Comparison of ENCODE assay signal across 19 cellular contexts in genomic region chrX:8607326-8607725, GRCh38.
DNase-seq lines count a peak whose midpoint lies in the region; TF ChIP-seq lines count a peak whose summit lies in the region.
"Had no signal": no experiment of that assay in that cellular context is flagged by ENCODE, and none has a peak within 500 bp of the region (broad histone marks: within the 10 kb centered on the region; RNA-seq: fewer than 3 reads in every experiment).

No MANE protein-coding gene starts in this region.

- DNase-seq in H4 (ENCODE audit: low spot score) (peak; percentile 40), T1000 (lab: John Stamatoyannopoulos, UW) (peak; percentile 4), fibroblast of lung (ENCODE audit: low read depth in 2 of 2) (peak; percentile 52 to 83), retinal pigment epithelial cell (ENCODE audit: low read depth) (peak; percentile 30), GM20000 (ENCODE audit: low spot score) (no peak), foreskin melanocyte (no peak), tibial artery (no peak), DMS79 (lab: John Stamatoyannopoulos, UW) (no peak)
- DNase-seq: activated CD4-positive, alpha-beta T cell treated with anti-CD3 and anti-CD28 coated beads, Interleukin-2, amount 10 ng/mL, durations not matched to agents 7 days and 5 days; esophagus squamous epithelium; H7; NCI-H1092; NCI-H748 treated with DMSO at 0.1 percent for 48 hours; sigmoid colon; stimulated activated CD4-positive, alpha-beta T cell treated with anti-CD3 and anti-CD28 coated beads, Interleukin-4, amount 100 ng/mL, for 1 hour had no signal

- no peaks in the 10 kb centered on the region for H4K20me1 ChIP-seq in fibroblast of lung (ENCODE audit: control insufficient read depth, extremely low read depth, insufficient read depth, low read length)

- no peaks in the 10 kb centered on the region for H3K9me3 ChIP-seq in fibroblast of lung (ENCODE audit: control insufficient read depth, insufficient read depth, low read depth, low read length)
- H3K9me3 ChIP-seq in tibial artery: peaks cover 0 to 16% (median 9%) of the 10 kb centered on the region in 3 donors
- H3K9me3 ChIP-seq: neutrophil had no signal

- H3K79me2 ChIP-seq in fibroblast of lung (ENCODE audit: control insufficient read depth, insufficient read depth, low read length): no peaks in the 10 kb centered on the region

- H3K9ac ChIP-seq in fibroblast of lung (ENCODE audit: insufficient read depth, low read length): no peak overlapping the region

- H3K4me2 ChIP-seq in fibroblast of lung (ENCODE audit: extremely low read depth, insufficient read depth, low read length): no peak overlapping the region

- H3K4me1 ChIP-seq in fibroblast of lung (ENCODE audit: control insufficient read depth, extremely low read depth, insufficient read depth, low read length) (no peaks in the 10 kb centered on the region), tibial artery (no peaks in the 10 kb centered on the region)
- H3K4me1 ChIP-seq: ascending aorta, esophagus squamous epithelium, sigmoid colon had no signal

- H2AFZ ChIP-seq in fibroblast of lung (ENCODE audit: low read length): no peak overlapping the region

- no peaks in the 10 kb centered on the region for H3K36me3 ChIP-seq in fibroblast of lung (ENCODE audit: control insufficient read depth, insufficient read depth, low read length)
- no peaks in the 10 kb centered on the region for H3K36me3 ChIP-seq in tibial artery
- H3K36me3 ChIP-seq: ascending aorta, esophagus squamous epithelium, neutrophil, sigmoid colon had no signal

- TF ChIP-seq CTCF in fibroblast of lung (conservative IDR thresholded peaks at IDR 0.05 in 1 of 2, IDR thresholded peaks at IDR 0.05 in 1 of 2; ENCODE audit: low read depth in 1 of 2, low read length in 2 of 2) (no peak), retinal pigment epithelial cell (conservative IDR thresholded peaks at IDR 0.05; ENCODE audit: low read depth, low read length) (no peak), GM20000 (IDR thresholded peaks at IDR 0.05; ENCODE audit: extremely low read depth, missing control alignments) (no peak), tibial artery (IDR thresholded peaks at IDR 0.05) (no peak)

- H3K27me3 ChIP-seq in fibroblast of lung (ENCODE audit: control insufficient read depth, insufficient read depth, low read length): no peaks in the 10 kb centered on the region
- no peaks in the 10 kb centered on the region for H3K27me3 ChIP-seq in tibial artery
- H3K27me3 ChIP-seq: ascending aorta, esophagus squamous epithelium, neutrophil, sigmoid colon had no signal

- intact Hi-C loops in tibial artery (cut with DNase I; ENCODE audit: low total_unique reads): no loop called here

- H3K27ac ChIP-seq in fibroblast of lung (ENCODE audit: insufficient read depth, low read length): no peak overlapping the region
- H3K27ac ChIP-seq in tibial artery: no peak overlapping the region
- H3K27ac ChIP-seq: ascending aorta, esophagus squamous epithelium, HL-60, neutrophil, sigmoid colon had no signal

- H3K4me3 ChIP-seq in fibroblast of lung (replicated peaks in 1 of 4; ENCODE audit: control extremely low read depth in 1 of 4, insufficient read depth in 1 of 4, low read depth in 3 of 4, low read length in 4 of 4) (no peak overlapping the region), retinal pigment epithelial cell (ENCODE audit: low read length) (no peak overlapping the region), tibial artery (no peak overlapping the region)
- H3K4me3 ChIP-seq: ascending aorta, esophagus squamous epithelium, K562, sigmoid colon had no signal

Comparison
In these comparisons a context has a peak if more than half of its experiments do, and no peak if none do; other contexts are left out.
1. DNase-seq: peak in H4 (single experiment), T1000 (single experiment), fibroblast of lung (2 of 2) and retinal pigment epithelial cell (single experiment); none in GM20000 (single experiment), foreskin melanocyte (single experiment), tibial artery (0 of 2) and DMS79 (single experiment).